Comparison of ENCODE assay signal across 24 cellular contexts in genomic region chr17:75439287-75439686, GRCh38.
"Had no signal": no experiment of that assay in that cellular context is flagged by ENCODE, and none has a peak within 500 bp of the region (broad histone marks: within the 10 kb centered on the region; RNA-seq: fewer than 3 reads in every experiment).

No MANE protein-coding gene starts in this region.

- H3K4me3 ChIP-seq: dorsolateral prefrontal cortex, gastrocnemius medialis, lung, neural progenitor cell, prostate gland, right atrium auricular region, smooth muscle cell, suprapubic skin, transverse colon, upper lobe of right lung, uterus had no signal

- DNase-seq: dorsolateral prefrontal cortex; effector CD4-positive, alpha-beta T cell; foreskin fibroblast; gastrocnemius medialis; head of caudate nucleus; kidney; mesenchymal stem cell; midbrain; naive thymus-derived CD4-positive, alpha-beta T cell; stimulated activated CD4-positive, alpha-beta T cell treated with anti-CD3 and anti-CD28 coated beads, Interleukin-12 subunit alpha, Interleukin-12 subunit beta, amount 100 ng/mL, for 4 hours; stimulated activated CD4-positive, alpha-beta T cell treated with anti-CD3 and anti-CD28 coated beads, Interleukin-1b, Interleukin-23, amount 100 ng/mL, for 48 hours; stimulated activated CD4-positive, alpha-beta T cell treated with anti-CD3 and anti-CD28 coated beads, Interleukin-4, amount 100 ng/mL, for 1 hour; stimulated activated CD8-positive, alpha-beta memory T cell treated with anti-CD3 and anti-CD28 coated beads, Interleukin-4, amount 100 ng/mL, for 48 hours; stimulated activated naive CD4-positive, alpha-beta T cell; stimulated activated naive CD8-positive, alpha-beta T cell treated with anti-CD3 and anti-CD28 coated beads, Interleukin-15, amount 100 ng/mL, for 72 hours; transverse colon; upper lobe of right lung; uterus had no signal
